Comparison of ENCODE assay signal across 30 cellular contexts in genomic region chr17:5958850-5959249, GRCh38.
"Had no signal": no experiment of that assay in that cellular context is flagged by ENCODE, and none has a peak within 500 bp of the region (broad histone marks: within the 10 kb centered on the region; RNA-seq: fewer than 3 reads in every experiment).

No MANE protein-coding gene starts in this region.

- H3K4me3 Mint-ChIP-seq: activated B cell treated with CpG ODN at 0.5 μM for 24 hours; activated CD8-positive, alpha-beta T cell treated with anti-CD3 and anti-CD28 coated beads for 36 hours; activated naive CD8-positive, alpha-beta T cell; activated T-cell treated with anti-CD3 and anti-CD28 coated beads, Interleukin-2, amount 50 U/mL, for 4 hours; activated T-helper 17 cell treated with anti-CD3 and anti-CD28 coated beads, Interleukin-2, amount 50 U/mL, for 72 hours; effector memory CD8-positive, alpha-beta T cell; T-helper 17 cell; T-helper 2 cell treated with Interferon-gamma antibody and Interleukin-4, amounts not matched to agents 5 μg/mL and 100 μg/mL, for 36 hours had no signal

- DNase-seq: activated B cell treated with CpG ODN at 0.5 μM for 24 hours; activated CD4-positive, alpha-beta T cell treated with anti-CD3 and anti-CD28 coated beads for 48 hours; activated CD4-positive, alpha-beta T cell treated with anti-CD3 and anti-CD28 coated beads, Interleukin-2, amount 50 U/mL, for 1 hour; activated CD4-positive, alpha-beta T cell treated with anti-CD3 and anti-CD28 coated beads, Interleukin-2, amount 50 U/mL, for 48 hours; activated CD8-positive, alpha-beta memory T cell treated with anti-CD3 and anti-CD28 coated beads for 24 hours; activated CD8-positive, alpha-beta T cell treated with anti-CD3 and anti-CD28 coated beads for 36 hours; activated effector memory CD4-positive, alpha-beta T cell treated with Interleukin-2 at 50 U/mL for 16 hours; activated gamma-delta T cell treated with Interleukin-2 at 50 U/mL for 16 hours; activated naive CD4-positive, alpha-beta T cell treated with anti-CD3 and anti-CD28 coated beads, Interleukin-2, amount 50 U/mL, for 16 hours; activated naive CD4-positive, alpha-beta T cell treated with Interleukin-2 at 50 U/mL for 16 hours; activated T-cell treated with anti-CD3 and anti-CD28 coated beads, Interleukin-2, amount 50 U/mL, for 4 hours; amniotic stem cell; brain microvascular endothelial cell; cortex of kidney; dermis blood vessel endothelial cell; effector CD4-positive, alpha-beta T cell; effector memory CD8-positive, alpha-beta T cell; erythroblast; foreskin keratinocyte; gastrocnemius medialis; glutamatergic neuron; T-helper 1 cell; T-helper 17 cell; T1000; WERI-Rb-1 had no signal

- H3K36me3 Mint-ChIP-seq: activated naive CD8-positive, alpha-beta T cell had no signal

- H3K27ac ChIP-seq: brain microvascular endothelial cell, esophagus muscularis mucosa, foreskin keratinocyte, gastrocnemius medialis, WERI-Rb-1 had no signal

- H3K4me3 ChIP-seq: esophagus muscularis mucosa, gastrocnemius medialis had no signal

- H3K4me1 Mint-ChIP-seq: activated B cell treated with CpG ODN at 0.5 μM for 24 hours; activated T-helper 17 cell treated with anti-CD3 and anti-CD28 coated beads, Interleukin-2, amount 50 U/mL, for 72 hours had no signal

- ATAC-seq: activated CD4-positive, CD25-positive, alpha-beta regulatory T cell treated with anti-CD3 and anti-CD28 coated beads, Interleukin-2, amount 50 U/mL, for 24 hours; activated CD8-positive, alpha-beta T cell treated with anti-CD3 and anti-CD28 coated beads for 36 hours; activated T-cell treated with anti-CD3 and anti-CD28 coated beads, Interleukin-2, amount 50 U/mL, for 4 hours; activated T-helper 17 cell treated with anti-CD3 and anti-CD28 coated beads, Interleukin-2, amount 50 U/mL, for 72 hours; effector memory CD8-positive, alpha-beta T cell; foreskin keratinocyte; gastrocnemius medialis; T-helper 17 cell had no signal

- H3K27me3 ChIP-seq: brain microvascular endothelial cell, foreskin keratinocyte, gastrocnemius medialis had no signal

- H3K36me3 ChIP-seq: brain microvascular endothelial cell, esophagus muscularis mucosa, gastrocnemius medialis, WERI-Rb-1 had no signal

- H3K4me1 ChIP-seq: esophagus muscularis mucosa, foreskin keratinocyte, gastrocnemius medialis had no signal

- H3K27ac Mint-ChIP-seq: activated B cell treated with CpG ODN at 0.5 μM for 24 hours; activated CD8-positive, alpha-beta T cell treated with anti-CD3 and anti-CD28 coated beads for 36 hours; activated naive CD8-positive, alpha-beta T cell; activated T-helper 17 cell treated with anti-CD3 and anti-CD28 coated beads, Interleukin-2, amount 50 U/mL, for 72 hours; effector memory CD8-positive, alpha-beta T cell; T-helper 17 cell; T-helper 2 cell treated with Interferon-gamma antibody and Interleukin-4, amounts not matched to agents 5 μg/mL and 100 μg/mL, for 36 hours had no signal
